ENCODE assay signal across 19 cellular contexts in the genomic region with DNA sequence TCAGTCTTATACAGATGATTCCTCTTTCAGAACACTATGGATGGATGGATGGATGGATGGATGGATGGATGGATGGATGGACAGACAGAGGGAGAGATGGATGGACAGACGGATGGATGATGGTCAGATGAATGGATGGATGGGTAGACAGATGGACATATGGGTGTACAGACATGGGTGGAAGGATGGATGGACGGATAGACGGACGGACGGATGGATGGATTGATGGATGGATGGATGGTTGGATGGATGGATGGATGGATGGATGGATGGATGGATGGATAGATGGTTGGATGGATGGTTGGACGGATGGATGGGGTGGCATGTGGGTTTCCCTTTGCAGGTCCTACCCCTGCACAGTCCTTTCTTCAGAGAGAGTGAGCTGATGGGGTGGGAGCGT.
DNase-seq lines count a peak whose midpoint lies in the region; FAIRE-seq and TF ChIP-seq lines count a peak whose summit lies in the region.
"Had no signal": no experiment of that assay in that cellular context is flagged by ENCODE, and none has a peak within 500 bp of the region (broad histone marks: within the 10 kb centered on the region; RNA-seq: fewer than 3 reads in every experiment).

No MANE protein-coding gene starts in this region.

- H4K91ac ChIP-seq in H1 (replicated peaks; ENCODE audit: insufficient read length, low read length) (no peak overlapping the region), neuronal stem cell (ENCODE audit: low read depth, low read length, poor library complexity) (no peak overlapping the region)

- FAIRE-seq in HTR-8/SVneo (lab: Jason Lieb, UNC) (peak; percentile 92), H1 (lab: Jason Lieb, UNC) (no peak), urothelium cell line (lab: Jason Lieb, UNC) (peak; percentile 27)
- FAIRE-seq: G401.6, GM12892 had no signal

- POLR2A ChIA-PET in H1 (lab: Charles Lee; ENCODE audit: partially characterized antibody), result interaction anchor here (1.2 kb wide), 1 partner anchor 17 kb away, joined by 3 read pairs; no protein-coding TSS in a partner anchor

- H3K23ac ChIP-seq in H1 (ENCODE audit: insufficient read length), result no peak overlapping the region
- H3K23ac ChIP-seq in neuronal stem cell (ENCODE audit: low read depth, low read length, poor library complexity), result no peak overlapping the region

- H3K4me2 ChIP-seq in H1 (ENCODE audit: insufficient read depth in 1 of 2, low read depth in 2 of 2, low read length in 2 of 2), result no peak overlapping the region
- H3K4me2 ChIP-seq in neuronal stem cell (ENCODE audit: insufficient read depth, low read length, poor library complexity, severe bottlenecking), result no peak overlapping the region
- H3K4me2 ChIP-seq: BLaER1 had no signal

- H3K27me3 ChIP-seq in H1 (replicated peaks in 1 of 4; ENCODE audit: control insufficient read depth in 3 of 4, extremely low read depth in 1 of 4, insufficient read depth in 3 of 4, low read length in 3 of 4) (peaks cover 0 to 2% (median 0%) of the 10 kb centered on the region in 4 experiments; a peak in 2 of 7 replicates), neuronal stem cell (ENCODE audit: control insufficient read depth in 3 of 3, insufficient read depth in 3 of 3, low read depth in 1 of 3, low read length in 3 of 3) (no peaks in the 10 kb centered on the region), esophagus muscularis mucosa (peaks cover 0 to 31% (median 0%) of the 10 kb centered on the region in 4 donors)
- no peaks in the 10 kb centered on the region for H3K27me3 ChIP-seq in effector memory CD4-positive, alpha-beta T cell (replicated peaks; ENCODE audit: control insufficient read depth, insufficient read depth, low read length, poor library complexity, severe bottlenecking)
- H3K27me3 ChIP-seq: BLaER1 had no signal

- H2BK12ac ChIP-seq in H1 (ENCODE audit: low read depth, low read length) (no peak overlapping the region), neuronal stem cell (ENCODE audit: low read length) (no peak overlapping the region)

- CTCF ChIA-PET in H1 (lab: Charles Lee; ENCODE audit: partially characterized antibody), result interaction anchor here (1.5 kb wide), 1 partner anchor 26 kb away, joined by 3 read pairs; no protein-coding TSS in a partner anchor

- intact Hi-C loops in esophagus muscularis mucosa (cut with DNase I), result no loop called here

- H3K36me3 ChIP-seq in H1 (ENCODE audit: control insufficient read depth in 2 of 4, insufficient read depth in 4 of 4, low read length in 3 of 4) (no peaks in the 10 kb centered on the region), neuronal stem cell (replicated peaks in 1 of 2; ENCODE audit: control insufficient read depth in 2 of 2, insufficient read depth in 2 of 2, low read length in 2 of 2) (no peaks in the 10 kb centered on the region), esophagus muscularis mucosa (no peaks in the 10 kb centered on the region)
- no peaks in the 10 kb centered on the region for H3K36me3 ChIP-seq in effector memory CD4-positive, alpha-beta T cell (ENCODE audit: control insufficient read depth, insufficient read depth, low read length)
- H3K36me3 ChIP-seq: BLaER1 had no signal

- DNase-seq in HTR-8/SVneo (ENCODE audit: insufficient read length, low spot score) (no peak), H1 (ENCODE audit: low read depth in 1 of 2, low spot score in 2 of 2) (no peak), neuronal stem cell (ENCODE audit: low spot score) (no peak), urothelium cell line (ENCODE audit: low spot score) (no peak), esophagus muscularis mucosa (ENCODE audit: extremely low spot score) (no peak)
- no peak for DNase-seq in effector memory CD4-positive, alpha-beta T cell
- no peak for DNase-seq in activated CD4-positive, alpha-beta T cell treated with anti-CD3 and anti-CD28 coated beads for 48 hours
- DNase-seq: Caco-2; CD4-positive, CD25-positive, alpha-beta regulatory T cell; CD8-positive, alpha-beta T cell; DMS153; DND-41; GM23248; H9; HFFc6 had no signal

- no peak for TF ChIP-seq POLR2A in H1 (IDR thresholded peaks at IDR 0.05; ENCODE audit: control extremely low read depth in 1 of 2, low read depth in 2 of 2, low read length in 2 of 2)
- TF ChIP-seq POLR2A in esophagus muscularis mucosa (IDR thresholded peaks at IDR 0.05; ENCODE audit: low read depth), result no peak

- TF ChIP-seq RAD21 in H1 (IDR thresholded peaks at IDR 0.05 in 1 of 2, conservative IDR thresholded peaks at IDR 0.05 in 1 of 2; ENCODE audit: low read depth in 2 of 2, low read length in 2 of 2), result no peak

- no peak overlapping the region for H2AFZ ChIP-seq in H1 (ENCODE audit: low read length)
- no peak overlapping the region for H2AFZ ChIP-seq in neuronal stem cell (ENCODE audit: low read length)
- H2AFZ ChIP-seq: GM23248 had no signal

- H3K79me1 ChIP-seq in H1 (ENCODE audit: low read depth, low read length), result no peaks in the 10 kb centered on the region
- no peaks in the 10 kb centered on the region for H3K79me1 ChIP-seq in neuronal stem cell (ENCODE audit: low read depth, low read length)

- no peak overlapping the region for H3K56ac ChIP-seq in H1 (replicated peaks; ENCODE audit: insufficient read length, low read depth, low read length)

- H2BK20ac ChIP-seq in H1 (ENCODE audit: low read length), result no peak overlapping the region

- no peak for TF ChIP-seq CTCF in H1 (IDR thresholded peaks at IDR 0.05; ENCODE audit: control extremely low read depth in 1 of 3, insufficient read depth in 1 of 3, low read depth in 1 of 3, low read length in 3 of 3)
- no peak for TF ChIP-seq CTCF in esophagus muscularis mucosa (IDR thresholded peaks at IDR 0.05)

- H4K8ac ChIP-seq in H1 (ENCODE audit: extremely low read depth, insufficient read depth, low read length) (no peak overlapping the region), neuronal stem cell (ENCODE audit: low read depth, low read length) (no peak overlapping the region)

- H2AK5ac ChIP-seq in H1 (ENCODE audit: low read depth, low read length) (peak overlapping the region; percentile 24; the same call in 1 of the 2 replicates), neuronal stem cell (ENCODE audit: low read depth, low read length) (peak overlapping the region; percentile 21)

- no peak overlapping the region for H4K5ac ChIP-seq in H1 (ENCODE audit: insufficient read length, low read depth, low read length)

- no peaks in the 10 kb centered on the region for H3K79me2 ChIP-seq in H1 (ENCODE audit: control insufficient read depth in 1 of 2, insufficient read depth in 2 of 2, low read length in 2 of 2)

- no peak overlapping the region for H3K18ac ChIP-seq in H1 (ENCODE audit: extremely low read depth, low read length)
- H3K18ac ChIP-seq in neuronal stem cell (ENCODE audit: low read length), result no peak overlapping the region

- no peaks in the 10 kb centered on the region; a peak in 1 of 4 replicates for H3K9me3 ChIP-seq in H1 (ENCODE audit: insufficient read depth in 2 of 2, low read depth in 1 of 2, low read length in 1 of 2)
- no peaks in the 10 kb centered on the region for H3K9me3 ChIP-seq in neuronal stem cell (replicated peaks in 1 of 2; ENCODE audit: control insufficient read depth in 2 of 2, insufficient read depth in 1 of 2, low read depth in 1 of 2, low read length in 2 of 2)
- no peaks in the 10 kb centered on the region for H3K9me3 ChIP-seq in effector memory CD4-positive, alpha-beta T cell (ENCODE audit: control insufficient read depth, low read length)
- no peaks in the 10 kb centered on the region for H3K9me3 ChIP-seq in esophagus muscularis mucosa
- H3K9me3 ChIP-seq: BLaER1 had no signal

- H3K4me1 ChIP-seq in H1 (replicated peaks in 1 of 4; ENCODE audit: control insufficient read depth in 3 of 4, insufficient read depth in 4 of 4, low read length in 3 of 4) (peaks cover 0 to 7% (median 1%) of the 10 kb centered on the region in 4 experiments; a peak in 1 of 7 replicates), neuronal stem cell (ENCODE audit: control insufficient read depth in 2 of 2, insufficient read depth in 1 of 2, low read depth in 1 of 2, low read length in 2 of 2) (peaks cover 19 to 20% of the 10 kb centered on the region in 2 donors), esophagus muscularis mucosa (no peaks in the 10 kb centered on the region)
- H3K4me1 ChIP-seq in effector memory CD4-positive, alpha-beta T cell (ENCODE audit: control insufficient read depth, insufficient read depth, low read length, poor library complexity, severe bottlenecking), result no peaks in the 10 kb centered on the region
- H3K4me1 ChIP-seq: Caco-2 had no signal

- H3K4ac ChIP-seq in H1 (replicated peaks; ENCODE audit: insufficient read length, low read depth, low read length), result no peak overlapping the region
- no peak overlapping the region for H3K4ac ChIP-seq in neuronal stem cell (ENCODE audit: low read length)

- H3K4me3 ChIP-seq in H1 (ENCODE audit: extremely low read depth in 1 of 4, insufficient read depth in 2 of 4, low read depth in 3 of 4, low read length in 4 of 4) (no peak overlapping the region), neuronal stem cell (ENCODE audit: low read length in 2 of 2) (no peak overlapping the region), esophagus muscularis mucosa (no peak overlapping the region)
- H3K4me3 ChIP-seq in effector memory CD4-positive, alpha-beta T cell (ENCODE audit: insufficient read depth, low read depth, low read length, poor library complexity, severe bottlenecking), result no peak overlapping the region
- H3K4me3 ChIP-seq: BLaER1, GM23248 had no signal

- 81 to 97% methylated on average over 4 to 7 of the region's 7 CpGs for WGBS in H1 (ENCODE audit: extremely low coverage in 1 of 2, insufficient coverage in 1 of 2, insufficient read length in 1 of 2, insufficient replicate concordance in 2 of 2, low coverage in 1 of 2, low lambda C conversion rate in 2 of 2, missing lambda C conversion rate in 1 of 2), 2 experiments
- 96% methylated on average over 4 of the region's 7 CpGs; no CpG with 5 or more reads in 1 of the 2 donors for whole genome bisulfite sequencing in neuronal stem cell (ENCODE audit: extremely low coverage in 2 of 2, insufficient read length in 2 of 2, insufficient replicate concordance in 1 of 2), 2 donors
- WGBS in esophagus muscularis mucosa, result 86% methylated on average over 7 of the region's 7 CpGs

- H3K27ac ChIP-seq in H1 (ENCODE audit: low read depth, low read length) (no peak overlapping the region), neuronal stem cell (replicated peaks; ENCODE audit: low read length) (no peak overlapping the region), esophagus muscularis mucosa (replicated peaks in 1 of 4) (no peak overlapping the region)
- H3K27ac ChIP-seq in effector memory CD4-positive, alpha-beta T cell (ENCODE audit: insufficient read depth, low read length, poor library complexity, severe bottlenecking), result no peak overlapping the region
- H3K27ac ChIP-seq: BLaER1, C4-2B, GM23248 had no signal

- TF ChIP-seq EP300 in H1 (IDR thresholded peaks at IDR 0.05; ENCODE audit: borderline replicate concordance in 1 of 2, low read depth in 2 of 2, low read length in 2 of 2) (no peak), esophagus muscularis mucosa (IDR thresholded peaks at IDR 0.05) (no peak)

- no peaks in the 10 kb centered on the region for H4K20me1 ChIP-seq in H1 (replicated peaks in 1 of 2; ENCODE audit: control insufficient read depth in 1 of 2, insufficient read depth in 2 of 2, low read length in 2 of 2)
- H4K20me1 ChIP-seq: BLaER1 had no signal

- H2BK15ac ChIP-seq in H1 (ENCODE audit: low read length) (no peak overlapping the region), neuronal stem cell (ENCODE audit: low read length) (no peak overlapping the region)

- peaks cover 11% of the 10 kb centered on the region; the same call in 1 of the 2 replicates for H3K23me2 ChIP-seq in H1 (ENCODE audit: low read depth, low read length)

- no peak overlapping the region for H2BK120ac ChIP-seq in H1 (replicated peaks; ENCODE audit: low read depth, low read length)
- no peak overlapping the region for H2BK120ac ChIP-seq in neuronal stem cell (ENCODE audit: low read depth, low read length)

- H3K14ac ChIP-seq in H1 (ENCODE audit: insufficient read length), result no peak overlapping the region
- H3K14ac ChIP-seq in neuronal stem cell (ENCODE audit: low read length), result no peak overlapping the region

- H2BK5ac ChIP-seq in H1 (ENCODE audit: low read depth, low read length), result no peak overlapping the region
- no peak overlapping the region for H2BK5ac ChIP-seq in neuronal stem cell (ENCODE audit: low read length)

- no peak overlapping the region for H3K9ac ChIP-seq in H1 (replicated peaks in 1 of 4; ENCODE audit: extremely low read depth in 1 of 4, low read depth in 3 of 4, low read length in 3 of 4)
- H3K9ac ChIP-seq in neuronal stem cell (ENCODE audit: low read depth, low read length, poor library complexity), result no peak overlapping the region
- H3K9ac ChIP-seq: BLaER1, GM23248 had no signal
